1 cellular context compared by ENCODE assay signal in the genomic region with DNA sequence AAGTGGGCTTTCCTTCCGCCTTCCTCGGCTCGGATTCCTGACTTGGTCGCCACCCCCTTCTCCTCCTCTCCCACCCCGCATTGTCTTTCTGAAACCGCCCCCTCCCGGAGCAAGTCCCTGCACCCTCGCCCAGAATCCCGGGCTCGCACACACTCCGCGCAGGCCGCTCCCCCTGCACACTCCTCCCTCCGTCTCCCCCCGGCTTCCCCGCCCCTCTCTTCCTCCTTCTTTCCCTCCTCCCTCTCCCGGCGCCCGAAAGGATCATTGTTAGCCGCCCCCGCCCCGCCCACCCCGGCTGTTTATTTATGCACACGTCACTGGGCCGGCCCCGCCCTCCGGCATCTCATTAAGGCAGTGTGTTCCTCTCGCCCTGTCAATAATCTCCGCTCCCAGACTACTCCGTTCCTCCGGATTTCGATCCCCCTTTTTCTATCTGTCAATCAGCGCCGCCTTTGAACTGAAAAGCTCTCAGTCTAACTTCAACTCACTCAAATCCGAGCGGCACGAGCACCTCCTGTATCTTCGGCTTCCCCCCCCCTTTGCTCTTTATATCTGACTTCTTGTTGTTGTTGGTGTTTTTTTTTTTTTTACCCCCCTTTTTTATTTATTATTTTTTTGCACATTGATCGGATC.
A peak's percentile ranks its signal among the peaks of the same experiment; 100 is the strongest.
TF ChIP-seq lines count a peak whose summit lies in the region.

A gene (plus strand): TSS at position 373 of the 633 bp plus-strand sequence. CDS start 510 bp downstream, outside the sequence.

TF ChIP-seq in HepG2, 621 proteins besides CTCF, POLR2A, EP300 and RAD21 (continued from another document and continues in another):
- TF ChIP-seq, protein P1, sequence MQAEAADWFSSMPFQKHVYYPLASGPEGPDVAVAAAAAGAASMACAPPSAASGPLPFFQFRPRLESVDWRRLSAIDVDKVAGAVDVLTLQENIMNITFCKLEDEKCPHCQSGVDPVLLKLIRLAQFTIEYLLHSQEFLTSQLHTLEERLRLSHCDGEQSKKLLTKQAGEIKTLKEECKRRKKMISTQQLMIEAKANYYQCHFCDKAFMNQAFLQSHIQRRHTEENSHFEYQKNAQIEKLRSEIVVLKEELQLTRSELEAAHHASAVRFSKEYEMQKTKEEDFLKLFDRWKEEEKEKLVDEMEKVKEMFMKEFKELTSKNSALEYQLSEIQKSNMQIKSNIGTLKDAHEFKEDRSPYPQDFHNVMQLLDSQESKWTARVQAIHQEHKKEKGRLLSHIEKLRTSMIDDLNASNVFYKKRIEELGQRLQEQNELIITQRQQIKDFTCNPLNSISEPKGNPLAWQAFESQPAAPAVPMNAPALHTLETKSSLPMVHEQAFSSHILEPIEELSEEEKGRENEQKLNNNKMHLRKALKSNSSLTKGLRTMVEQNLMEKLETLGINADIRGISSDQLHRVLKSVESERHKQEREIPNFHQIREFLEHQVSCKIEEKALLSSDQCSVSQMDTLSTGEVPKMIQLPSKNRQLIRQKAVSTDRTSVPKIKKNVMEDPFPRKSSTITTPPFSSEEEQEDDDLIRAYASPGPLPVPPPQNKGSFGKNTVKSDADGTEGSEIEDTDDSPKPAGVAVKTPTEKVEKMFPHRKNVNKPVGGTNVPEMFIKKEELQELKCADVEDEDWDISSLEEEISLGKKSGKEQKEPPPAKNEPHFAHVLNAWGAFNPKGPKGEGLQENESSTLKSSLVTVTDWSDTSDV (CRISPR knock-in tag; IDR thresholded peaks at IDR 0.05) = no peak
- TF ChIP-seq MEF2D (CRISPR knock-in tag; IDR thresholded peaks at IDR 0.05) (0 out of 2 replicates have a peak, but pooled peaks have one; percentile 37), HES4 (CRISPR knock-in tag; IDR thresholded peaks at IDR 0.05; ENCODE audit: borderline replicate concordance) (no peak), BRCA1 (CRISPR knock-in tag; IDR thresholded peaks at IDR 0.05) (no peak), ZNF780A (CRISPR knock-in tag; IDR thresholded peaks at IDR 0.05) (no peak), RBAK (CRISPR knock-in tag; IDR thresholded peaks at IDR 0.05) (no peak), ZNF367 (CRISPR knock-in tag; IDR thresholded peaks at IDR 0.05; ENCODE audit: borderline replicate concordance) (no peak), PAWR (CRISPR knock-in tag; IDR thresholded peaks at IDR 0.05; ENCODE audit: borderline replicate concordance) (no peak), ZNF563 (CRISPR knock-in tag; IDR thresholded peaks at IDR 0.05) (no peak), ZNF12 (CRISPR knock-in tag; IDR thresholded peaks at IDR 0.05) (no peak), TAF15 (IDR thresholded peaks at IDR 0.05; ENCODE audit: low read depth, low read length, poor library complexity, severe bottlenecking) (no peak), ARID2 (CRISPR knock-in tag; IDR thresholded peaks at IDR 0.05; ENCODE audit: borderline replicate concordance) (0 out of 2 replicates have a peak, but pooled peaks have one; percentile 35), ZNF841 (CRISPR knock-in tag; IDR thresholded peaks at IDR 0.05; ENCODE audit: borderline replicate concordance) (no peak), ZNF34 (CRISPR knock-in tag; IDR thresholded peaks at IDR 0.05; ENCODE audit: borderline replicate concordance) (no peak), EED (CRISPR knock-in tag; IDR thresholded peaks at IDR 0.05) (no peak), KLF13 (CRISPR knock-in tag; IDR thresholded peaks at IDR 0.05) (no peak), SMAD1 (CRISPR knock-in tag; IDR thresholded peaks at IDR 0.05; ENCODE audit: borderline replicate concordance, low read depth) (no peak), MED13 (CRISPR knock-in tag; IDR thresholded peaks at IDR 0.05) (no peak), ZNF83 (CRISPR knock-in tag; IDR thresholded peaks at IDR 0.05; ENCODE audit: borderline replicate concordance) (no peak), ZKSCAN5 (CRISPR knock-in tag; IDR thresholded peaks at IDR 0.05) (no peak), FOSL2 (CRISPR knock-in tag; IDR thresholded peaks at IDR 0.05) (no peak), ZNF292 (CRISPR knock-in tag; IDR thresholded peaks at IDR 0.05; ENCODE audit: borderline replicate concordance, low read depth) (0 out of 2 replicates have a peak, but pooled peaks have one; percentile 25), ZNF839 (CRISPR knock-in tag; IDR thresholded peaks at IDR 0.05; ENCODE audit: borderline replicate concordance) (no peak), ZNF17 (CRISPR knock-in tag; IDR thresholded peaks at IDR 0.05) (no peak), ZNF781 (CRISPR knock-in tag; IDR thresholded peaks at IDR 0.05; ENCODE audit: borderline replicate concordance, not compliant biosample characterization) (no peak), FOSL1 (CRISPR knock-in tag; IDR thresholded peaks at IDR 0.05; ENCODE audit: borderline replicate concordance) (no peak), RFXAP (CRISPR knock-in tag; IDR thresholded peaks at IDR 0.05; ENCODE audit: borderline replicate concordance) (no peak), ZNF121 (CRISPR knock-in tag; IDR thresholded peaks at IDR 0.05) (no peak), MTA3 (CRISPR knock-in tag; IDR thresholded peaks at IDR 0.05) (no peak), RNF2 (conservative IDR thresholded peaks at IDR 0.05; ENCODE audit: low read depth) (no peak), ZNF790 (CRISPR knock-in tag; IDR thresholded peaks at IDR 0.05; ENCODE audit: borderline replicate concordance) (no peak), ZNF75D (CRISPR knock-in tag; IDR thresholded peaks at IDR 0.05; ENCODE audit: borderline replicate concordance) (no peak), MAFK (conservative IDR thresholded peaks at IDR 0.05 in 1 of 2, IDR thresholded peaks at IDR 0.05 in 1 of 2; ENCODE audit: low read length in 2 of 2) (no peak), PHF20 (CRISPR knock-in tag; IDR thresholded peaks at IDR 0.05) (no peak), ZNF33B (CRISPR knock-in tag; IDR thresholded peaks at IDR 0.05) (no peak), ZFP37 (CRISPR knock-in tag; IDR thresholded peaks at IDR 0.05; ENCODE audit: borderline replicate concordance) (no peak), ZNF343 (CRISPR knock-in tag; IDR thresholded peaks at IDR 0.05) (no peak), IKZF1 (IDR thresholded peaks at IDR 0.05) (no peak), ZSCAN25 (CRISPR knock-in tag; IDR thresholded peaks at IDR 0.05) (peak; percentile 94), NCOR1 (IDR thresholded peaks at IDR 0.05; ENCODE audit: borderline replicate concordance, low read length) (peak; percentile 63; the same call in 1 of the 2 replicates), ZNF776 (CRISPR knock-in tag; IDR thresholded peaks at IDR 0.05) (no peak)
- TF ChIP-seq, protein P2, sequence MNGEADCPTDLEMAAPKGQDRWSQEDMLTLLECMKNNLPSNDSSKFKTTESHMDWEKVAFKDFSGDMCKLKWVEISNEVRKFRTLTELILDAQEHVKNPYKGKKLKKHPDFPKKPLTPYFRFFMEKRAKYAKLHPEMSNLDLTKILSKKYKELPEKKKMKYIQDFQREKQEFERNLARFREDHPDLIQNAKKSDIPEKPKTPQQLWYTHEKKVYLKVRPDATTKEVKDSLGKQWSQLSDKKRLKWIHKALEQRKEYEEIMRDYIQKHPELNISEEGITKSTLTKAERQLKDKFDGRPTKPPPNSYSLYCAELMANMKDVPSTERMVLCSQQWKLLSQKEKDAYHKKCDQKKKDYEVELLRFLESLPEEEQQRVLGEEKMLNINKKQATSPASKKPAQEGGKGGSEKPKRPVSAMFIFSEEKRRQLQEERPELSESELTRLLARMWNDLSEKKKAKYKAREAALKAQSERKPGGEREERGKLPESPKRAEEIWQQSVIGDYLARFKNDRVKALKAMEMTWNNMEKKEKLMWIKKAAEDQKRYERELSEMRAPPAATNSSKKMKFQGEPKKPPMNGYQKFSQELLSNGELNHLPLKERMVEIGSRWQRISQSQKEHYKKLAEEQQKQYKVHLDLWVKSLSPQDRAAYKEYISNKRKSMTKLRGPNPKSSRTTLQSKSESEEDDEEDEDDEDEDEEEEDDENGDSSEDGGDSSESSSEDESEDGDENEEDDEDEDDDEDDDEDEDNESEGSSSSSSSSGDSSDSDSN (CRISPR knock-in tag; IDR thresholded peaks at IDR 0.05) = no peak
- TF ChIP-seq, protein P3, sequence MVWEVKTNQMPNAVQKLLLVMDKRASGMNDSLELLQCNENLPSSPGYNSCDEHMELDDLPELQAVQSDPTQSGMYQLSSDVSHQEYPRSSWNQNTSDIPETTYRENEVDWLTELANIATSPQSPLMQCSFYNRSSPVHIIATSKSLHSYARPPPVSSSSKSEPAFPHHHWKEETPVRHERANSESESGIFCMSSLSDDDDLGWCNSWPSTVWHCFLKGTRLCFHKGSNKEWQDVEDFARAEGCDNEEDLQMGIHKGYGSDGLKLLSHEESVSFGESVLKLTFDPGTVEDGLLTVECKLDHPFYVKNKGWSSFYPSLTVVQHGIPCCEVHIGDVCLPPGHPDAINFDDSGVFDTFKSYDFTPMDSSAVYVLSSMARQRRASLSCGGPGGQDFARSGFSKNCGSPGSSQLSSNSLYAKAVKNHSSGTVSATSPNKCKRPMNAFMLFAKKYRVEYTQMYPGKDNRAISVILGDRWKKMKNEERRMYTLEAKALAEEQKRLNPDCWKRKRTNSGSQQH (CRISPR knock-in tag; IDR thresholded peaks at IDR 0.05; ENCODE audit: low read depth) = no peak
- TF ChIP-seq, protein P4, sequence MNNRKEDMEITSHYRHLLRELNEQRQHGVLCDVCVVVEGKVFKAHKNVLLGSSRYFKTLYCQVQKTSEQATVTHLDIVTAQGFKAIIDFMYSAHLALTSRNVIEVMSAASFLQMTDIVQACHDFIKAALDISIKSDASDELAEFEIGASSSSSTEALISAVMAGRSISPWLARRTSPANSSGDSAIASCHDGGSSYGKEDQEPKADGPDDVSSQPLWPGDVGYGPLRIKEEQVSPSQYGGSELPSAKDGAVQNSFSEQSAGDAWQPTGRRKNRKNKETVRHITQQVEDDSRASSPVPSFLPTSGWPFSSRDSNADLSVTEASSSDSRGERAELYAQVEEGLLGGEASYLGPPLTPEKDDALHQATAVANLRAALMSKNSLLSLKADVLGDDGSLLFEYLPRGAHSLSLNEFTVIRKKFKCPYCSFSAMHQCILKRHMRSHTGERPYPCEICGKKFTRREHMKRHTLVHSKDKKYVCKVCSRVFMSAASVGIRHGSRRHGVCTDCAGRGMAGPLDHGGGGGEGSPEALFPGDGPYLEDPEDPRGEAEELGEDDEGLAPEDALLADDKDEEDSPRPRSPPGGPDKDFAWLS (CRISPR knock-in tag; IDR thresholded peaks at IDR 0.05; ENCODE audit: borderline replicate concordance) = no peak
- TF ChIP-seq, protein P5, sequence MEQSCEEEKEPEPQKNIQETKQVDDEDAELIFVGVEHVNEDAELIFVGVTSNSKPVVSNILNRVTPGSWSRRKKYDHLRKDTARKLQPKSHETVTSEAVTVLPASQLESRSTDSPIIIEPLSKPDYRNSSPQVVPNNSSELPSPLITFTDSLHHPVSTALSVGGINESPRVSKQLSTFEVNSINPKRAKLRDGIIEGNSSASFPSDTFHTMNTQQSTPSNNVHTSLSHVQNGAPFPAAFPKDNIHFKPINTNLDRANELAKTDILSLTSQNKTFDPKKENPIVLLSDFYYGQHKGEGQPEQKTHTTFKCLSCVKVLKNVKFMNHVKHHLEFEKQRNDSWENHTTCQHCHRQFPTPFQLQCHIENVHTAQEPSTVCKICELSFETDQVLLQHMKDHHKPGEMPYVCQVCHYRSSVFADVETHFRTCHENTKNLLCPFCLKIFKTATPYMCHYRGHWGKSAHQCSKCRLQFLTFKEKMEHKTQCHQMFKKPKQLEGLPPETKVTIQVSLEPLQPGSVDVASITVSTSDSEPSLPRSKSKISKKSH (CRISPR knock-in tag; IDR thresholded peaks at IDR 0.05; ENCODE audit: borderline replicate concordance) = no peak
- TF ChIP-seq, protein P6, sequence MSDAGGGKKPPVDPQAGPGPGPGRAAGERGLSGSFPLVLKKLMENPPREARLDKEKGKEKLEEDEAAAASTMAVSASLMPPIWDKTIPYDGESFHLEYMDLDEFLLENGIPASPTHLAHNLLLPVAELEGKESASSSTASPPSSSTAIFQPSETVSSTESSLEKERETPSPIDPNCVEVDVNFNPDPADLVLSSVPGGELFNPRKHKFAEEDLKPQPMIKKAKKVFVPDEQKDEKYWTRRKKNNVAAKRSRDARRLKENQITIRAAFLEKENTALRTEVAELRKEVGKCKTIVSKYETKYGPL (CRISPR knock-in tag; IDR thresholded peaks at IDR 0.05) = no peak
- TF ChIP-seq, protein P7, sequence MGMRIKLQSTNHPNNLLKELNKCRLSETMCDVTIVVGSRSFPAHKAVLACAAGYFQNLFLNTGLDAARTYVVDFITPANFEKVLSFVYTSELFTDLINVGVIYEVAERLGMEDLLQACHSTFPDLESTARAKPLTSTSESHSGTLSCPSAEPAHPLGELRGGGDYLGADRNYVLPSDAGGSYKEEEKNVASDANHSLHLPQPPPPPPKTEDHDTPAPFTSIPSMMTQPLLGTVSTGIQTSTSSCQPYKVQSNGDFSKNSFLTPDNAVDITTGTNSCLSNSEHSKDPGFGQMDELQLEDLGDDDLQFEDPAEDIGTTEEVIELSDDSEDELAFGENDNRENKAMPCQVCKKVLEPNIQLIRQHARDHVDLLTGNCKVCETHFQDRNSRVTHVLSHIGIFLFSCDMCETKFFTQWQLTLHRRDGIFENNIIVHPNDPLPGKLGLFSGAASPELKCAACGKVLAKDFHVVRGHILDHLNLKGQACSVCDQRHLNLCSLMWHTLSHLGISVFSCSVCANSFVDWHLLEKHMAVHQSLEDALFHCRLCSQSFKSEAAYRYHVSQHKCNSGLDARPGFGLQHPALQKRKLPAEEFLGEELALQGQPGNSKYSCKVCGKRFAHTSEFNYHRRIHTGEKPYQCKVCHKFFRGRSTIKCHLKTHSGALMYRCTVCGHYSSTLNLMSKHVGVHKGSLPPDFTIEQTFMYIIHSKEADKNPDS (CRISPR knock-in tag; IDR thresholded peaks at IDR 0.05) = no peak
- TF ChIP-seq, protein P8, sequence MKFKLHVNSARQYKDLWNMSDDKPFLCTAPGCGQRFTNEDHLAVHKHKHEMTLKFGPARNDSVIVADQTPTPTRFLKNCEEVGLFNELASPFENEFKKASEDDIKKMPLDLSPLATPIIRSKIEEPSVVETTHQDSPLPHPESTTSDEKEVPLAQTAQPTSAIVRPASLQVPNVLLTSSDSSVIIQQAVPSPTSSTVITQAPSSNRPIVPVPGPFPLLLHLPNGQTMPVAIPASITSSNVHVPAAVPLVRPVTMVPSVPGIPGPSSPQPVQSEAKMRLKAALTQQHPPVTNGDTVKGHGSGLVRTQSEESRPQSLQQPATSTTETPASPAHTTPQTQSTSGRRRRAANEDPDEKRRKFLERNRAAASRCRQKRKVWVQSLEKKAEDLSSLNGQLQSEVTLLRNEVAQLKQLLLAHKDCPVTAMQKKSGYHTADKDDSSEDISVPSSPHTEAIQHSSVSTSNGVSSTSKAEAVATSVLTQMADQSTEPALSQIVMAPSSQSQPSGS (CRISPR knock-in tag; IDR thresholded peaks at IDR 0.05) = 0 out of 2 replicates have a peak, but pooled peaks have one; percentile 18
- TF ChIP-seq, protein P9, sequence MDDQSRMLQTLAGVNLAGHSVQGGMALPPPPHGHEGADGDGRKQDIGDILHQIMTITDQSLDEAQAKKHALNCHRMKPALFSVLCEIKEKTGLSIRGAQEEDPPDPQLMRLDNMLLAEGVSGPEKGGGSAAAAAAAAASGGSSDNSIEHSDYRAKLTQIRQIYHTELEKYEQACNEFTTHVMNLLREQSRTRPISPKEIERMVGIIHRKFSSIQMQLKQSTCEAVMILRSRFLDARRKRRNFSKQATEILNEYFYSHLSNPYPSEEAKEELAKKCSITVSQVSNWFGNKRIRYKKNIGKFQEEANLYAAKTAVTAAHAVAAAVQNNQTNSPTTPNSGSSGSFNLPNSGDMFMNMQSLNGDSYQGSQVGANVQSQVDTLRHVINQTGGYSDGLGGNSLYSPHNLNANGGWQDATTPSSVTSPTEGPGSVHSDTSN (CRISPR knock-in tag; IDR thresholded peaks at IDR 0.05; ENCODE audit: borderline replicate concordance) = no peak
